Comparison of ENCODE assay signal across 25 cellular contexts in genomic region chr21:28725396-28725795, GRCh38.
"Had no signal": no experiment of that assay in that cellular context is flagged by ENCODE, and none has a peak within 500 bp of the region (broad histone marks: within the 10 kb centered on the region; RNA-seq: fewer than 3 reads in every experiment).

No MANE protein-coding gene starts in this region.

- H3K4me1 ChIP-seq: psoas muscle, stomach, transverse colon had no signal

- H3K4me3 Mint-ChIP-seq: naive B cell, nephron had no signal

- H3K9me3 Mint-ChIP-seq: naive B cell, nephron had no signal

- H3K27ac ChIP-seq: dorsolateral prefrontal cortex, gastrocnemius medialis, psoas muscle, stomach, thoracic aorta, transverse colon had no signal

- H3K27me3 ChIP-seq: dorsolateral prefrontal cortex, gastrocnemius medialis, stomach, transverse colon had no signal

- ATAC-seq: esophagus mucosa, gastrocnemius medialis, left ventricle myocardium superior, psoas muscle, sciatic nerve had no signal

- H3K27ac Mint-ChIP-seq: nephron had no signal

- DNase-seq: cortex of kidney; dorsolateral prefrontal cortex; effector CD8-positive, alpha-beta T cell; gastrocnemius medialis; glutamatergic neuron; islet precursor cell; left cardiac atrium; left ventricle myocardium superior; mesendoderm; naive B cell; occipital lobe; psoas muscle; retina; stimulated activated CD4-positive, alpha-beta T cell treated with anti-CD3 and anti-CD28 coated beads, Interleukin-2, amount 100 ng/mL, for 24 hours; stimulated activated CD4-positive, alpha-beta T cell treated with anti-CD3 and anti-CD28 coated beads, Interleukin-4, amount 100 ng/mL, for 4 hours; stimulated activated naive CD4-positive, alpha-beta T cell; stomach; substantia nigra; transverse colon had no signal

- H3K4me3 ChIP-seq: dorsolateral prefrontal cortex, gastrocnemius medialis, lung, psoas muscle, skin epidermis, stomach, thoracic aorta, transverse colon had no signal
